1 cellular context compared by ENCODE assay signal in genomic region chr15:66369773-66370651, GRCh38.
TF ChIP-seq lines count a peak whose summit lies in the region.

No MANE protein-coding gene starts in this region.

TF ChIP-seq in endothelial cell of umbilical vein, 7 proteins besides CTCF, POLR2A, EP300 and RAD21 (continued from another document):
- TF ChIP-seq FOS (IDR thresholded peaks at IDR 0.05; ENCODE audit: borderline replicate concordance, insufficient read depth, low read length) (peak; percentile 4), MYC (IDR thresholded peaks at IDR 0.05; ENCODE audit: low read depth, low read length) (no peak), JUN (IDR thresholded peaks at IDR 0.05; ENCODE audit: borderline replicate concordance, insufficient read depth, insufficient read length, low read depth) (peak; percentile 62)
